In genomic region chr19:15463865-15464371, GRCh38 we compare ENCODE assay signal across 1 cellular context.
TF ChIP-seq lines count a peak whose summit lies in the region.

No MANE protein-coding gene starts in this region.

TF ChIP-seq in GM12878, 131 proteins besides CTCF, POLR2A, EP300 and RAD21 (continues in another document):
- TF ChIP-seq CEBPZ (IDR thresholded peaks at IDR 0.05; ENCODE audit: low read depth, low read length) = no peak
- TF ChIP-seq ZBTB40 (IDR thresholded peaks at IDR 0.05; ENCODE audit: borderline replicate concordance) = peak; percentile 93
- peak; percentile 49 to 54; a peak in 3 of 4 replicates for TF ChIP-seq IKZF2 (IDR thresholded peaks at IDR 0.05)
- TF ChIP-seq PML (IDR thresholded peaks at IDR 0.05; ENCODE audit: low read length) = peak; percentile 83; the same call in 1 of the 2 replicates
- TF ChIP-seq TCF3 (IDR thresholded peaks at IDR 0.05; ENCODE audit: borderline replicate concordance, insufficient read depth, low read depth, low read length) = 0 out of 2 replicates have a peak, but pooled peaks have one; percentile 25
- TF ChIP-seq RB1 (IDR thresholded peaks at IDR 0.05; ENCODE audit: borderline replicate concordance) = peak; percentile 24; the same call in 1 of the 2 replicates
- TF ChIP-seq SMAD1 (IDR thresholded peaks at IDR 0.05; ENCODE audit: low read depth, partially characterized antibody) = no peak
- TF ChIP-seq CREM (IDR thresholded peaks at IDR 0.05; ENCODE audit: low read depth) = peak; percentile 56
- peak; percentile 44; the same call in 1 of the 2 replicates for TF ChIP-seq SPI1 (IDR thresholded peaks at IDR 0.05; ENCODE audit: borderline replicate concordance, insufficient read depth, low read depth, low read length)
- peak; percentile 60; the same call in 1 of the 2 replicates for TF ChIP-seq ZNF207 (IDR thresholded peaks at IDR 0.05; ENCODE audit: borderline replicate concordance)
- TF ChIP-seq IKZF1 (conservative IDR thresholded peaks at IDR 0.05) = peak; percentile 70
- TF ChIP-seq RELB (IDR thresholded peaks at IDR 0.05; ENCODE audit: low read depth) = peak; percentile 43; the same call in 1 of the 2 replicates
- peak; percentile 44; the same call in 1 of the 2 replicates for TF ChIP-seq HCFC1 (IDR thresholded peaks at IDR 0.05; ENCODE audit: low read length)
- TF ChIP-seq CEBPB (IDR thresholded peaks at IDR 0.05; ENCODE audit: borderline replicate concordance in 1 of 2, low read depth in 2 of 2, low read length in 2 of 2) = no peak
- TF ChIP-seq POU2F2 (IDR thresholded peaks at IDR 0.05; ENCODE audit: borderline replicate concordance, low read depth, low read length) = peak; percentile 53; the same call in 1 of the 3 replicates
- peak; percentile 45; the same call in 1 of the 2 replicates for TF ChIP-seq NKRF (conservative IDR thresholded peaks at IDR 0.05)
- peak; percentile 74 for TF ChIP-seq RUNX3 (IDR thresholded peaks at IDR 0.05; ENCODE audit: low read length)
- TF ChIP-seq SMARCA5 (IDR thresholded peaks at IDR 0.05) = 0 out of 2 replicates have a peak, but pooled peaks have one; percentile 41
- peak in 1 of 2 experiments; percentile 45; a peak in 1 of 4 replicates for TF ChIP-seq SRF (IDR thresholded peaks at IDR 0.05; ENCODE audit: low read depth in 2 of 2, low read length in 2 of 2)
- TF ChIP-seq EGR1 (IDR thresholded peaks at IDR 0.05; ENCODE audit: borderline replicate concordance in 1 of 2, low read depth in 2 of 2, low read length in 2 of 2) = 0 out of 3 replicates have a peak, but pooled peaks of 1 of the 2 experiments have one; percentile 19
- TF ChIP-seq GABPA (IDR thresholded peaks at IDR 0.05; ENCODE audit: low read depth) = peak; percentile 91
- TF ChIP-seq REST (IDR thresholded peaks at IDR 0.05; ENCODE audit: low read depth, low read length) = no peak
- TF ChIP-seq TAF1 (IDR thresholded peaks at IDR 0.05; ENCODE audit: borderline replicate concordance, low read depth, low read length) = peak; percentile 75; the same call in 1 of the 2 replicates
- peak; percentile 21; the same call in 1 of the 2 replicates for TF ChIP-seq NBN (IDR thresholded peaks at IDR 0.05)
- TF ChIP-seq POLR2AphosphoS2 (IDR thresholded peaks at IDR 0.05; ENCODE audit: low read depth, low read length) = 0 out of 2 replicates have a peak, but pooled peaks have one; percentile 27
- TF ChIP-seq ZNF274 (IDR thresholded peaks at IDR 0.05; ENCODE audit: insufficient read depth, insufficient read length) = no peak
- peak; percentile 54 for TF ChIP-seq ZNF687 (IDR thresholded peaks at IDR 0.05)
- TF ChIP-seq PKNOX1 (IDR thresholded peaks at IDR 0.05) = 0 out of 2 replicates have a peak, but pooled peaks have one; percentile 7
